Comparison of ENCODE assay signal across 1 cellular context in genomic region chr15:87871738-87872315, GRCh38.
TF ChIP-seq lines count a peak whose summit lies in the region.

No MANE protein-coding gene starts in this region.

TF ChIP-seq in A549, 52 proteins besides CTCF, POLR2A, EP300 and RAD21 (continued from another document):
- TF ChIP-seq REST (IDR thresholded peaks at IDR 0.05) (no peak), TFCP2L1 (CRISPR knock-in tag; IDR thresholded peaks at IDR 0.05) (no peak), SREBF2 (IDR thresholded peaks at IDR 0.05) (no peak), EHMT2 (IDR thresholded peaks at IDR 0.05; ENCODE audit: low read depth) (no peak), BHLHE40 (IDR thresholded peaks at IDR 0.05; ENCODE audit: low read depth, low read length) (no peak), ZSCAN20 (CRISPR knock-in tag; IDR thresholded peaks at IDR 0.05) (no peak), HDAC2 (IDR thresholded peaks at IDR 0.05) (no peak), SMC3 (IDR thresholded peaks at IDR 0.05) (no peak), POLR2AphosphoS2 (conservative IDR thresholded peaks at IDR 0.05; ENCODE audit: low read length) (no peak), ZNF302 (CRISPR knock-in tag; IDR thresholded peaks at IDR 0.05) (no peak), HES2 (IDR thresholded peaks at IDR 0.05) (no peak), HOXB5 (CRISPR knock-in tag; IDR thresholded peaks at IDR 0.05) (no peak)
TF ChIP-seq in A549: peak in this region for 0.
